7 cellular contexts compared by ENCODE assay signal in the genomic region with DNA sequence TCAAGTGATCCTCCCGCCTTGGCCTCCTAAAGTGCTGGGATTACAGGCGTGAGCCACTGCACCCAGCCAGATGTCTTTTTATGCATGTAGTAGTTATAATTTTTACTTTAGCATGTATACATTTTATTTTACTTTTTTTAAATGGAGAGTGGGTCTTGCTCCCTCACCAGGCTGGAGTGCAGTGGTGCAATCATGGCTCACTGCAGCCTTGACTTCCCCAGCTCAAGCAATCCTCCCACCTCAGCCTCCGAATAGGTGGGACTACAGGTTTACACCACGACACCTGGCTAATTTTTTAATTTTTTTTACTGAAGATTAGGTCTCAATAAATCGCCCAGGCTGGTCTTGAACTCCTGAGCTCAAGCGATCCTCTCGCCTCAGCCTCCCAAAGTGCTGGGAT. TPM values are rescaled to one million over a fixed set of nuclear protein-coding genes. Genes with fewer than 3 reads are reported as not detected.
DNase-seq lines count a peak whose midpoint lies in the region; ATAC-seq, FAIRE-seq and TF ChIP-seq lines count a peak whose summit lies in the region.
"Not testable (repeated sequence)": the region's sequence is repeated elsewhere in the genome, so short reads cannot be mapped to it uniquely, and the experiment has no call there.

No MANE protein-coding gene starts in this region.

- H3K9me2 ChIP-seq in GM23338 (ENCODE audit: insufficient read depth), result not testable (repeated sequence)

- not testable (repeated sequence) for H3K27me3 Mint-ChIP-seq in GM23338 (ENCODE audit: insufficient read depth, low read depth, poor library complexity); nephron progenitor cell (ENCODE audit: low read depth, poor library complexity)

- not testable (repeated sequence) for ATAC-seq in DND-41 (ENCODE audit: insufficient read depth, low read depth); GM23338

- not testable (repeated sequence) for H3K4me3 Mint-ChIP-seq in GM23338, nephron progenitor cell

- peak; percentile 26 for TF ChIP-seq CTCF in DND-41 (IDR thresholded peaks at IDR 0.05; ENCODE audit: borderline replicate concordance, extremely low read depth, low read length, poor library complexity, severe bottlenecking)
- peak; percentile 32 to 43; a peak in 2 of 4 replicates for TF ChIP-seq CTCF in GM23338 (conservative IDR thresholded peaks at IDR 0.05; ENCODE audit: low read depth in 2 of 2)
- peak; percentile 38 for TF ChIP-seq CTCF in OCI-LY3 (IDR thresholded peaks at IDR 0.05; ENCODE audit: low read depth, low read length)
- peak; percentile 23; the same call in 1 of the 2 replicates for TF ChIP-seq CTCF in WI38 (IDR thresholded peaks at IDR 0.05; ENCODE audit: low read depth, low read length)
- TF ChIP-seq CTCF in bronchial epithelial cell (IDR thresholded peaks at IDR 0.05; ENCODE audit: insufficient read depth, low read length, severe bottlenecking), result peak; percentile 23
- TF ChIP-seq CTCF in fibroblast of villous mesenchyme (IDR thresholded peaks at IDR 0.05; ENCODE audit: insufficient read depth, low read depth, low read length), result peak; percentile 41
- TF ChIP-seq CTCF in nephron progenitor cell (IDR thresholded peaks at IDR 0.05), result peak; percentile 12

- H3K9me3 ChIP-seq in DND-41 (ENCODE audit: insufficient read depth, low read length, severe bottlenecking); OCI-LY3 (ENCODE audit: insufficient read depth, low read length): not testable (repeated sequence)

- not testable (repeated sequence) for H3K36me3 ChIP-seq in DND-41 (ENCODE audit: insufficient read depth, low read length); GM23338 (ENCODE audit: insufficient read depth); OCI-LY3 (replicated peaks; ENCODE audit: low read depth, low read length); bronchial epithelial cell (ENCODE audit: control insufficient read depth, insufficient read depth, low read length)

- not testable (repeated sequence) for FAIRE-seq in bronchial epithelial cell (lab: Jason Lieb, UNC)

- H3K4me3 ChIP-seq in DND-41 (ENCODE audit: low read depth in 1 of 2, low read length in 2 of 2); GM23338; OCI-LY3 (ENCODE audit: low read length); WI38 (ENCODE audit: low read depth, low read length); bronchial epithelial cell (ENCODE audit: low read depth, low read length); fibroblast of villous mesenchyme (ENCODE audit: low read depth, low read length): not testable (repeated sequence)

- DNase-seq in DND-41; GM23338 (ENCODE audit: low spot score); bronchial epithelial cell (ENCODE audit: low read depth); fibroblast of villous mesenchyme (ENCODE audit: low read depth); nephron progenitor cell: not testable (repeated sequence)

- H3K4me2 ChIP-seq in DND-41 (ENCODE audit: insufficient read depth, low read length); GM23338; OCI-LY3 (ENCODE audit: low read length): not testable (repeated sequence)

- not testable (repeated sequence) for H3K27ac ChIP-seq in DND-41 (ENCODE audit: low read length); GM23338 (ENCODE audit: low read depth); OCI-LY3 (ENCODE audit: low read length)

- not testable (repeated sequence) for H3K36me3 Mint-ChIP-seq in GM23338 (ENCODE audit: low read depth); nephron progenitor cell (ENCODE audit: low read depth)

- not testable (repeated sequence) for H2AFZ ChIP-seq in DND-41 (ENCODE audit: low read depth, low read length); GM23338; OCI-LY3 (ENCODE audit: low read depth, low read length)

- H3K79me2 ChIP-seq in DND-41 (ENCODE audit: insufficient read depth, low read length); GM23338 (replicated peaks; ENCODE audit: insufficient read depth); OCI-LY3 (ENCODE audit: low read length): not testable (repeated sequence)

- not testable (repeated sequence) for H4K20me1 ChIP-seq in DND-41 (ENCODE audit: insufficient read depth, low read length); GM23338 (replicated peaks; ENCODE audit: insufficient read depth); OCI-LY3 (ENCODE audit: insufficient read depth, low read length)

- not testable (repeated sequence) for H3K27me3 ChIP-seq in DND-41 (ENCODE audit: insufficient read depth, low read length, poor library complexity); GM23338 (ENCODE audit: insufficient read depth); bronchial epithelial cell (ENCODE audit: control insufficient read depth, insufficient read depth, low read length)
- H3K27me3 ChIP-seq in OCI-LY3 (ENCODE audit: low read depth, low read length), result peaks cover 14% of the 10 kb centered on the region; the same call in 1 of the 2 replicates

- H3F3A ChIP-seq in GM23338 (replicated peaks; ENCODE audit: low read depth), result not testable (repeated sequence)

- not testable (repeated sequence) for H3K4me1 ChIP-seq in DND-41 (ENCODE audit: insufficient read depth, low read length); GM23338 (ENCODE audit: insufficient read depth)
- peaks cover 13% of the 10 kb centered on the region for H3K4me1 ChIP-seq in OCI-LY3 (ENCODE audit: low read length)

- not testable (repeated sequence) for H3K27ac Mint-ChIP-seq in GM23338, nephron progenitor cell

- not testable (repeated sequence) for H3K9me3 Mint-ChIP-seq in GM23338, nephron progenitor cell

- not testable (repeated sequence) for H3K4me1 Mint-ChIP-seq in GM23338, nephron progenitor cell

- not testable (repeated sequence) for H3K9ac ChIP-seq in DND-41 (ENCODE audit: low read depth, low read length); OCI-LY3 (ENCODE audit: low read length)

RNA-seq across cellular contexts. Expression of gene PTGR2, which starts 24.4 kb away (rescaled TPM):
- 9.5 and 20.0 TPM in 2 replicates for total RNA-seq in GM23338 (2014; rRNA removed; shearing (Covaris generic))
- polyA plus RNA-seq in GM23338 (2016; fragmentation: Nextera tagmentation; extraction: Ambion mirVana), result 19.9 and 25.4 TPM in 2 replicates
- total RNA-seq in bronchial epithelial cell (5.8 and 7.2 TPM in 2 replicates), fibroblast of villous mesenchyme (4.8 and 5.6 TPM in 2 replicates)

RNA-seq across cellular contexts. Expression of gene ZNF410, which starts 59.5 kb away (rescaled TPM):
- total RNA-seq in GM23338 (2014; rRNA removed; shearing (Covaris generic)), result 20.4 and 31.7 TPM in 2 replicates
- polyA plus RNA-seq in GM23338 (2016; fragmentation: Nextera tagmentation; extraction: Ambion mirVana), result 8.6 and 10.6 TPM in 2 replicates
- 126 and 131 TPM in 2 replicates for total RNA-seq in bronchial epithelial cell
- 80.5 and 102 TPM in 2 replicates for total RNA-seq in fibroblast of villous mesenchyme
